ENCODE assay signal across 1 cellular context in the genomic region with DNA sequence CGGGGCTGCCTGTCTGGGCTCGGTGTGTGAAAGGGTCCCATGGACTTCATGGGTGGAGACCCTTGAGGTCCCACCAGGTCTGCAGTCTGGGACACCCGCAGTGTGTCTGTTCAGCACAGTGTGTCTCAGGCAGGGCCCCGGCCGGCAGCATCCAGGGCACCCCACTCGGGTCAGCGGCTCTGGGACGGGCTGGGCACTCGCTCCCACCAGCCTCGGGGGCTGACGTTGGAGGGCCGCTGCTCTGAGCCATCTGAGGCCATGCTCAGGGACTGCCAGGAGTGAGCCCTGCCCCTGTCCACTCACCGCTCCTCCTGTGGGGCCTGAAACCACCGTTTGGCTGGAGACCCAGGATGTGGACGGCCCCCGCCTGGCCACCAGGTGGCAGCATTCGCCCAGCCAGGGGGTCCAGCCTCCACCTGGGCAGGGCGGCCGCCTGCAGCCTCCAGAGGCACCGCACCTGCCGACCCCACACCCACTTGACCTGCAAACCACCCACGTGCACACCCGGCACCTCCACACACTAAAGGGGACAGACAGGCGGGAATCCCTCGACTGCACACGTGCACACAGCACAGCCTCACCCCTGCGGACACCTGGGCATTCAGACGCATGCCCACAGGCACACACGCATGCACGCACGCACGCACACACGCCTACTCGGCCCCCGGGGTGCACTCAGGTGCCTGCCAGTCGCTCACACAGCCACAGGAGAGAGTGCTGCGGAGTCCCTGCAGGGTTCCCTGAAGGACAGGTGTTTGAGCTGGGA.
TF ChIP-seq lines count a peak whose summit lies in the region.

No MANE protein-coding gene starts in this region.

TF ChIP-seq in HepG2, 621 proteins besides CTCF, POLR2A, EP300 and RAD21 (continued from another document and continues in another):
- TF ChIP-seq SYNCRIP (IDR thresholded peaks at IDR 0.05; ENCODE audit: insufficient read depth, low read depth, low read length) = no peak
- peak; percentile 48; the same call in 1 of the 2 replicates for TF ChIP-seq DPF2 (CRISPR knock-in tag; IDR thresholded peaks at IDR 0.05; ENCODE audit: borderline replicate concordance, low read depth)
- no peak; the same call in 1 of the 2 replicates for TF ChIP-seq CAMTA2 (CRISPR knock-in tag; IDR thresholded peaks at IDR 0.05; ENCODE audit: borderline replicate concordance)
- peak; percentile 84 for TF ChIP-seq ZBTB38 (CRISPR knock-in tag; IDR thresholded peaks at IDR 0.05)
- no peak; the same call in 1 of the 2 replicates for TF ChIP-seq ZNF776 (CRISPR knock-in tag; IDR thresholded peaks at IDR 0.05)
- no peak for TF ChIP-seq ARNTL (CRISPR knock-in tag; IDR thresholded peaks at IDR 0.05)
- peak; percentile 52; the same call in 1 of the 2 replicates for TF ChIP-seq ZNF205 (CRISPR knock-in tag; IDR thresholded peaks at IDR 0.05)
- no peak for TF ChIP-seq ZNF746 (CRISPR knock-in tag; IDR thresholded peaks at IDR 0.05)
- TF ChIP-seq HCFC1 (IDR thresholded peaks at IDR 0.05; ENCODE audit: low read depth, low read length) = no peak
- TF ChIP-seq ZNF768 (CRISPR knock-in tag; IDR thresholded peaks at IDR 0.05) = peak; percentile 66
- peak; percentile 51 for TF ChIP-seq ZNF451 (CRISPR knock-in tag; IDR thresholded peaks at IDR 0.05)
- TF ChIP-seq, protein P1, sequence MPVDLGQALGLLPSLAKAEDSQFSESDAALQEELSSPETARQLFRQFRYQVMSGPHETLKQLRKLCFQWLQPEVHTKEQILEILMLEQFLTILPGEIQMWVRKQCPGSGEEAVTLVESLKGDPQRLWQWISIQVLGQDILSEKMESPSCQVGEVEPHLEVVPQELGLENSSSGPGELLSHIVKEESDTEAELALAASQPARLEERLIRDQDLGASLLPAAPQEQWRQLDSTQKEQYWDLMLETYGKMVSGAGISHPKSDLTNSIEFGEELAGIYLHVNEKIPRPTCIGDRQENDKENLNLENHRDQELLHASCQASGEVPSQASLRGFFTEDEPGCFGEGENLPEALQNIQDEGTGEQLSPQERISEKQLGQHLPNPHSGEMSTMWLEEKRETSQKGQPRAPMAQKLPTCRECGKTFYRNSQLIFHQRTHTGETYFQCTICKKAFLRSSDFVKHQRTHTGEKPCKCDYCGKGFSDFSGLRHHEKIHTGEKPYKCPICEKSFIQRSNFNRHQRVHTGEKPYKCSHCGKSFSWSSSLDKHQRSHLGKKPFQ (CRISPR knock-in tag; IDR thresholded peaks at IDR 0.05; ENCODE audit: insufficient replicate concordance) = no peak
- TF ChIP-seq CHD2 (IDR thresholded peaks at IDR 0.05; ENCODE audit: low read depth, low read length) = no peak
- peak; percentile 32; the same call in 1 of the 2 replicates for TF ChIP-seq RARA (CRISPR knock-in tag; IDR thresholded peaks at IDR 0.05)
- no peak for TF ChIP-seq ZNF33A (CRISPR knock-in tag; IDR thresholded peaks at IDR 0.05; ENCODE audit: borderline replicate concordance)
- no peak for TF ChIP-seq ZNF616 (CRISPR knock-in tag; IDR thresholded peaks at IDR 0.05; ENCODE audit: low read depth)
- TF ChIP-seq, protein P2, sequence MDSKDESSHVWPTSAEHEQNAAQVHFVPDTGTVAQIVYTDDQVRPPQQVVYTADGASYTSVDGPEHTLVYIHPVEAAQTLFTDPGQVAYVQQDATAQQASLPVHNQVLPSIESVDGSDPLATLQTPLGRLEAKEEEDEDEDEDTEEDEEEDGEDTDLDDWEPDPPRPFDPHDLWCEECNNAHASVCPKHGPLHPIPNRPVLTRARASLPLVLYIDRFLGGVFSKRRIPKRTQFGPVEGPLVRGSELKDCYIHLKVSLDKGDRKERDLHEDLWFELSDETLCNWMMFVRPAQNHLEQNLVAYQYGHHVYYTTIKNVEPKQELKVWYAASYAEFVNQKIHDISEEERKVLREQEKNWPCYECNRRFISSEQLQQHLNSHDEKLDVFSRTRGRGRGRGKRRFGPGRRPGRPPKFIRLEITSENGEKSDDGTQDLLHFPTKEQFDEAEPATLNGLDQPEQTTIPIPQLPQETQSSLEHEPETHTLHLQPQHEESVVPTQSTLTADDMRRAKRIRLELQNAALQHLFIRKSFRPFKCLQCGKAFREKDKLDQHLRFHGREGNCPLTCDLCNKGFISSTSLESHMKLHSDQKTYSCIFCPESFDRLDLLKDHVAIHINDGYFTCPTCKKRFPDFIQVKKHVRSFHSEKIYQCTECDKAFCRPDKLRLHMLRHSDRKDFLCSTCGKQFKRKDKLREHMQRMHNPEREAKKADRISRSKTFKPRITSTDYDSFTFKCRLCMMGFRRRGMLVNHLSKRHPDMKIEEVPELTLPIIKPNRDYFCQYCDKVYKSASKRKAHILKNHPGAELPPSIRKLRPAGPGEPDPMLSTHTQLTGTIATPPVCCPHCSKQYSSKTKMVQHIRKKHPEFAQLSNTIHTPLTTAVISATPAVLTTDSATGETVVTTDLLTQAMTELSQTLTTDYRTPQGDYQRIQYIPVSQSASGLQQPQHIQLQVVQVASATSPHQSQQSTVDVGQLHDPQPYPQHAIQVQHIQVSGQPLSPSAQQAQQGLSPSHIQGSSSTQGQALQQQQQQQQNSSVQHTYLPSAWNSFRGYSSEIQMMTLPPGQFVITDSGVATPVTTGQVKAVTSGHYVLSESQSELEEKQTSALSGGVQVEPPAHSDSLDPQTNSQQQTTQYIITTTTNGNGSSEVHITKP (CRISPR knock-in tag; IDR thresholded peaks at IDR 0.05; ENCODE audit: low read depth) = peak; percentile 39; the same call in 1 of the 2 replicates
- TF ChIP-seq ZNF17 (CRISPR knock-in tag; IDR thresholded peaks at IDR 0.05) = no peak
- TF ChIP-seq, protein P3, sequence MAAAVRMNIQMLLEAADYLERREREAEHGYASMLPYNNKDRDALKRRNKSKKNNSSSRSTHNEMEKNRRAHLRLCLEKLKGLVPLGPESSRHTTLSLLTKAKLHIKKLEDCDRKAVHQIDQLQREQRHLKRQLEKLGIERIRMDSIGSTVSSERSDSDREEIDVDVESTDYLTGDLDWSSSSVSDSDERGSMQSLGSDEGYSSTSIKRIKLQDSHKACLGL (CRISPR knock-in tag; IDR thresholded peaks at IDR 0.05) = no peak; the same call in none of the 2 replicates
- TF ChIP-seq, protein P4, sequence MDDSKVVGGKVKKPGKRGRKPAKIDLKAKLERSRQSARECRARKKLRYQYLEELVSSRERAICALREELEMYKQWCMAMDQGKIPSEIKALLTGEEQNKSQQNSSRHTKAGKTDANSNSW (CRISPR knock-in tag; IDR thresholded peaks at IDR 0.05; ENCODE audit: borderline replicate concordance) = peak; percentile 52; the same call in 1 of the 2 replicates
- TF ChIP-seq, protein P5, sequence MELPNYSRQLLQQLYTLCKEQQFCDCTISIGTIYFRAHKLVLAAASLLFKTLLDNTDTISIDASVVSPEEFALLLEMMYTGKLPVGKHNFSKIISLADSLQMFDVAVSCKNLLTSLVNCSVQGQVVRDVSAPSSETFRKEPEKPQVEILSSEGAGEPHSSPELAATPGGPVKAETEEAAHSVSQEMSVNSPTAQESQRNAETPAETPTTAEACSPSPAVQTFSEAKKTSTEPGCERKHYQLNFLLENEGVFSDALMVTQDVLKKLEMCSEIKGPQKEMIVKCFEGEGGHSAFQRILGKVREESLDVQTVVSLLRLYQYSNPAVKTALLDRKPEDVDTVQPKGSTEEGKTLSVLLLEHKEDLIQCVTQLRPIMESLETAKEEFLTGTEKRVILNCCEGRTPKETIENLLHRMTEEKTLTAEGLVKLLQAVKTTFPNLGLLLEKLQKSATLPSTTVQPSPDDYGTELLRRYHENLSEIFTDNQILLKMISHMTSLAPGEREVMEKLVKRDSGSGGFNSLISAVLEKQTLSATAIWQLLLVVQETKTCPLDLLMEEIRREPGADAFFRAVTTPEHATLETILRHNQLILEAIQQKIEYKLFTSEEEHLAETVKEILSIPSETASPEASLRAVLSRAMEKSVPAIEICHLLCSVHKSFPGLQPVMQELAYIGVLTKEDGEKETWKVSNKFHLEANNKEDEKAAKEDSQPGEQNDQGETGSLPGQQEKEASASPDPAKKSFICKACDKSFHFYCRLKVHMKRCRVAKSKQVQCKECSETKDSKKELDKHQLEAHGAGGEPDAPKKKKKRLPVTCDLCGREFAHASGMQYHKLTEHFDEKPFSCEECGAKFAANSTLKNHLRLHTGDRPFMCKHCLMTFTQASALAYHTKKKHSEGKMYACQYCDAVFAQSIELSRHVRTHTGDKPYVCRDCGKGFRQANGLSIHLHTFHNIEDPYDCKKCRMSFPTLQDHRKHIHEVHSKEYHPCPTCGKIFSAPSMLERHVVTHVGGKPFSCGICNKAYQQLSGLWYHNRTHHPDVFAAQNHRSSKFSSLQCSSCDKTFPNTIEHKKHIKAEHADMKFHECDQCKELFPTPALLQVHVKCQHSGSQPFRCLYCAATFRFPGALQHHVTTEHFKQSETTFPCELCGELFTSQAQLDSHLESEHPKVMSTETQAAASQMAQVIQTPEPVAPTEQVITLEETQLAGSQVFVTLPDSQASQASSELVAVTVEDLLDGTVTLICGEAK (IDR thresholded peaks at IDR 0.05) = no peak
- TF ChIP-seq, protein P5 (CRISPR knock-in tag; IDR thresholded peaks at IDR 0.05) = no peak
- no peak for TF ChIP-seq ZNF841 (CRISPR knock-in tag; IDR thresholded peaks at IDR 0.05; ENCODE audit: borderline replicate concordance)
- TF ChIP-seq, protein P6, sequence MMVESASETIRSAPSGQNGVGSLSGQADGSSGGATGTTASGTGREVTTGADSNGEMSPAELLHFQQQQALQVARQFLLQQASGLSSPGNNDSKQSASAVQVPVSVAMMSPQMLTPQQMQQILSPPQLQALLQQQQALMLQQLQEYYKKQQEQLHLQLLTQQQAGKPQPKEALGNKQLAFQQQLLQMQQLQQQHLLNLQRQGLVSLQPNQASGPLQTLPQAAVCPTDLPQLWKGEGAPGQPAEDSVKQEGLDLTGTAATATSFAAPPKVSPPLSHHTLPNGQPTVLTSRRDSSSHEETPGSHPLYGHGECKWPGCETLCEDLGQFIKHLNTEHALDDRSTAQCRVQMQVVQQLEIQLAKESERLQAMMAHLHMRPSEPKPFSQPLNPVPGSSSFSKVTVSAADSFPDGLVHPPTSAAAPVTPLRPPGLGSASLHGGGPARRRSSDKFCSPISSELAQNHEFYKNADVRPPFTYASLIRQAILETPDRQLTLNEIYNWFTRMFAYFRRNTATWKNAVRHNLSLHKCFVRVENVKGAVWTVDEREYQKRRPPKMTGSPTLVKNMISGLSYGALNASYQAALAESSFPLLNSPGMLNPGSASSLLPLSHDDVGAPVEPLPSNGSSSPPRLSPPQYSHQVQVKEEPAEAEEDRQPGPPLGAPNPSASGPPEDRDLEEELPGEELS (CRISPR knock-in tag; IDR thresholded peaks at IDR 0.05) = peak; percentile 58
- TF ChIP-seq, protein P7, sequence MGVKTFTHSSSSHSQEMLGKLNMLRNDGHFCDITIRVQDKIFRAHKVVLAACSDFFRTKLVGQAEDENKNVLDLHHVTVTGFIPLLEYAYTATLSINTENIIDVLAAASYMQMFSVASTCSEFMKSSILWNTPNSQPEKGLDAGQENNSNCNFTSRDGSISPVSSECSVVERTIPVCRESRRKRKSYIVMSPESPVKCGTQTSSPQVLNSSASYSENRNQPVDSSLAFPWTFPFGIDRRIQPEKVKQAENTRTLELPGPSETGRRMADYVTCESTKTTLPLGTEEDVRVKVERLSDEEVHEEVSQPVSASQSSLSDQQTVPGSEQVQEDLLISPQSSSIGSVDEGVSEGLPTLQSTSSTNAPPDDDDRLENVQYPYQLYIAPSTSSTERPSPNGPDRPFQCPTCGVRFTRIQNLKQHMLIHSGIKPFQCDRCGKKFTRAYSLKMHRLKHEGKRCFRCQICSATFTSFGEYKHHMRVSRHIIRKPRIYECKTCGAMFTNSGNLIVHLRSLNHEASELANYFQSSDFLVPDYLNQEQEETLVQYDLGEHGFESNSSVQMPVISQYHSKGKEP (CRISPR knock-in tag; IDR thresholded peaks at IDR 0.05) = peak; percentile 35; the same call in 1 of the 2 replicates
- TF ChIP-seq, protein P8, sequence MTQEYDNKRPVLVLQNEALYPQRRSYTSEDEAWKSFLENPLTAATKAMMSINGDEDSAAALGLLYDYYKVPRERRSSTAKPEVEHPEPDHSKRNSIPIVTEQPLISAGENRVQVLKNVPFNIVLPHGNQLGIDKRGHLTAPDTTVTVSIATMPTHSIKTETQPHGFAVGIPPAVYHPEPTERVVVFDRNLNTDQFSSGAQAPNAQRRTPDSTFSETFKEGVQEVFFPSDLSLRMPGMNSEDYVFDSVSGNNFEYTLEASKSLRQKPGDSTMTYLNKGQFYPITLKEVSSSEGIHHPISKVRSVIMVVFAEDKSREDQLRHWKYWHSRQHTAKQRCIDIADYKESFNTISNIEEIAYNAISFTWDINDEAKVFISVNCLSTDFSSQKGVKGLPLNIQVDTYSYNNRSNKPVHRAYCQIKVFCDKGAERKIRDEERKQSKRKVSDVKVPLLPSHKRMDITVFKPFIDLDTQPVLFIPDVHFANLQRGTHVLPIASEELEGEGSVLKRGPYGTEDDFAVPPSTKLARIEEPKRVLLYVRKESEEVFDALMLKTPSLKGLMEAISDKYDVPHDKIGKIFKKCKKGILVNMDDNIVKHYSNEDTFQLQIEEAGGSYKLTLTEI (CRISPR knock-in tag; conservative IDR thresholded peaks at IDR 0.05) = no peak
- no peak for TF ChIP-seq MAF1 (CRISPR knock-in tag; IDR thresholded peaks at IDR 0.05; ENCODE audit: borderline replicate concordance)
- TF ChIP-seq MTF1 (CRISPR knock-in tag; IDR thresholded peaks at IDR 0.05) = no peak
- no peak for TF ChIP-seq SATB2 (CRISPR knock-in tag; IDR thresholded peaks at IDR 0.05)
- no peak for TF ChIP-seq NFIC (IDR thresholded peaks at IDR 0.05; ENCODE audit: low read length)
- peak; percentile 42; the same call in 1 of the 2 replicates for TF ChIP-seq NRL (CRISPR knock-in tag; IDR thresholded peaks at IDR 0.05; ENCODE audit: borderline replicate concordance)
- no peak; the same call in 1 of the 2 replicates for TF ChIP-seq MEIS2 (CRISPR knock-in tag; IDR thresholded peaks at IDR 0.05)
- TF ChIP-seq TP53 (CRISPR knock-in tag; conservative IDR thresholded peaks at IDR 0.05) = 0 out of 2 replicates have a peak, but pooled peaks have one; percentile 32
- TF ChIP-seq ZNF709 (CRISPR knock-in tag; IDR thresholded peaks at IDR 0.05) = 0 out of 2 replicates have a peak, but pooled peaks have one; percentile 47
